8 cellular contexts compared by ENCODE assay signal in genomic region chr1:183635606-183636333, GRCh38. TPM values are rescaled to one million over a fixed set of nuclear protein-coding genes. Genes with fewer than 3 reads are reported as not detected.
DNase-seq lines count a peak whose midpoint lies in the region; ATAC-seq lines count a peak whose summit lies in the region.

Gene ARPC5, minus strand, starts transcription at chr1:183635783. Its CDS starts 124 bp downstream, at chr1:183635659.

- peak within 1 kb of the TSS; percentile 95 to 100 (median 100) for H3K4me3 Mint-ChIP-seq in naive thymus-derived CD4-positive, alpha-beta T cell
- H3K4me3 Mint-ChIP-seq in stimulated activated naive B cell treated with anti-CD40 and anti-IgM and Interleukin-4, amounts not matched to agents 10 μg/mL and 1 μg/mL and 100 μg/mL, for 72 hours: peak within 1 kb of the TSS; percentile 97 to 100

- ATAC-seq in naive thymus-derived CD4-positive, alpha-beta T cell: peak; percentile 92
- peak; percentile 91 for ATAC-seq in stimulated activated naive B cell treated with anti-CD40 and anti-IgM and Interleukin-4, amounts not matched to agents 10 μg/mL and 1 μg/mL and 100 μg/mL, for 72 hours (replicated peaks)

- intact Hi-C loops in naive thymus-derived CD4-positive, alpha-beta T cell (cut with micrococcal nuclease): loop anchor here (1.0 to 10.0 kb wide), 19 partner anchors 17 to 1929 kb away; partner anchors contain the start of genes DHX9 (in 2 of the 2), SMG7 (in 2 of the 2), SWT1 (in 2 of the 2) and TRMT1L (in 2 of the 2)

- in situ Hi-C loops in GM23248 (cut with MboI): no loop called here

- H3K27me3 Mint-ChIP-seq in naive thymus-derived CD4-positive, alpha-beta T cell: peaks cover 0 to 27% (median 0%) of the 10 kb centered on the region in 5 donors
- peaks cover 0 to 6% of the 10 kb centered on the region in 2 donors for H3K27me3 Mint-ChIP-seq in stimulated activated naive B cell treated with anti-CD40 and anti-IgM and Interleukin-4, amounts not matched to agents 10 μg/mL and 1 μg/mL and 100 μg/mL, for 72 hours

- peak within 1 kb of the TSS; percentile 94 to 100 (median 99) for H3K27ac Mint-ChIP-seq in naive thymus-derived CD4-positive, alpha-beta T cell
- peak within 1 kb of the TSS; percentile 99 for H3K27ac Mint-ChIP-seq in stimulated activated naive B cell treated with anti-CD40 and anti-IgM and Interleukin-4, amounts not matched to agents 10 μg/mL and 1 μg/mL and 100 μg/mL, for 72 hours

- POLR2A ChIA-PET in naive thymus-derived CD4-positive, alpha-beta T cell (lab: Charles Lee): no interaction called here

- DNase-seq in DMS79 treated with DMSO at 0.1 percent for 48 hours (lab: John Stamatoyannopoulos, UW) (peak; percentile 97), GM23248 (peak; percentile 99), LHCN-M2 (ENCODE audit: low read depth) (peak; percentile 98), RPMI8226 (peak; percentile 99), fibroblast of gingiva (ENCODE audit: low read depth) (peak; percentile 98)
- DNase-seq in activated T-helper 1 cell treated with anti-CD3 and anti-CD28 coated beads, Interleukin-2, amount 50 U/mL, for 16 hours (ENCODE audit: low read depth in 1 of 2, low spot score in 1 of 2): peak; percentile 89 to 94
- DNase-seq in naive thymus-derived CD4-positive, alpha-beta T cell: peak; percentile 90 to 98 (median 92)
- peak; percentile 97 for DNase-seq in stimulated activated naive B cell treated with anti-CD40 and anti-IgM and Interleukin-4, amounts not matched to agents 10 μg/mL and 1 μg/mL and 100 μg/mL, for 72 hours

- CTCF ChIA-PET in naive thymus-derived CD4-positive, alpha-beta T cell (lab: Charles Lee): no interaction called here

- peaks cover 0 to 3% (median 0%) of the 10 kb centered on the region in 11 donors for H3K9me3 Mint-ChIP-seq in naive thymus-derived CD4-positive, alpha-beta T cell
- H3K9me3 Mint-ChIP-seq in stimulated activated naive B cell treated with anti-CD40 and anti-IgM and Interleukin-4, amounts not matched to agents 10 μg/mL and 1 μg/mL and 100 μg/mL, for 72 hours: no peaks in the 10 kb centered on the region

- peak within 1 kb of the TSS; percentile 93 for H3K9ac ChIP-seq in GM23248

- H3K9me3 ChIP-seq in GM23248 (ENCODE audit: low read depth): no peaks in the 10 kb centered on the region
- no peaks in the 10 kb centered on the region for H3K9me3 ChIP-seq in naive thymus-derived CD4-positive, alpha-beta T cell (ENCODE audit: control insufficient read depth in 2 of 3, low read length in 3 of 3)

- H3K4me1 ChIP-seq in GM23248 (ENCODE audit: insufficient read depth): peaks cover 28% of the 10 kb centered on the region
- peaks cover 14 to 22% of the 10 kb centered on the region in 2 donors for H3K4me1 ChIP-seq in naive thymus-derived CD4-positive, alpha-beta T cell (ENCODE audit: control insufficient read depth in 2 of 2, insufficient read depth in 2 of 2, low read length in 2 of 2)

- peaks cover 15 to 50% (median 39%) of the 10 kb centered on the region in 7 donors for H3K4me1 Mint-ChIP-seq in naive thymus-derived CD4-positive, alpha-beta T cell
- peaks cover 11 to 24% of the 10 kb centered on the region in 2 donors for H3K4me1 Mint-ChIP-seq in stimulated activated naive B cell treated with anti-CD40 and anti-IgM and Interleukin-4, amounts not matched to agents 10 μg/mL and 1 μg/mL and 100 μg/mL, for 72 hours

- 0 out of 2 replicates have a peak, but pooled peaks cover 3% of the 10 kb centered on the region for H3K36me3 ChIP-seq in GM23248 (ENCODE audit: low read depth)
- H3K36me3 ChIP-seq in naive thymus-derived CD4-positive, alpha-beta T cell (ENCODE audit: control insufficient read depth in 2 of 3, insufficient read depth in 3 of 3, low read length in 3 of 3): peaks cover under 1 to 2% (median 2%) of the 10 kb centered on the region in 3 experiments

- peak within 1 kb of the TSS; percentile 79 for H3K27ac ChIP-seq in GM23248
- H3K27ac ChIP-seq in naive thymus-derived CD4-positive, alpha-beta T cell (ENCODE audit: low read depth, low read length): peak within 1 kb of the TSS; percentile 80

- H3K79me2 ChIP-seq in GM23248 (ENCODE audit: insufficient read depth): peaks cover 90% of the 10 kb centered on the region

- no peaks in the 10 kb centered on the region for H4K20me1 ChIP-seq in GM23248 (ENCODE audit: insufficient read depth)

- no peaks in the 10 kb centered on the region for H3K27me3 ChIP-seq in GM23248 (replicated peaks; ENCODE audit: insufficient read depth)
- H3K27me3 ChIP-seq in naive thymus-derived CD4-positive, alpha-beta T cell (ENCODE audit: control insufficient read depth in 2 of 2, insufficient read depth in 2 of 2, low read length in 2 of 2): no peaks in the 10 kb centered on the region

- H3F3A ChIP-seq in GM23248 (ENCODE audit: insufficient read depth): peaks cover 40% of the 10 kb centered on the region

- H2AFZ ChIP-seq in GM23248: peak within 1 kb of the TSS; percentile 88

- H3K9me2 ChIP-seq in GM23248 (ENCODE audit: insufficient read depth): no peaks in the 10 kb centered on the region

- H3K36me3 Mint-ChIP-seq in naive thymus-derived CD4-positive, alpha-beta T cell: peaks cover 5 to 21% (median 7%) of the 10 kb centered on the region in 5 donors
- peaks cover 12 to 13% of the 10 kb centered on the region in 2 donors for H3K36me3 Mint-ChIP-seq in stimulated activated naive B cell treated with anti-CD40 and anti-IgM and Interleukin-4, amounts not matched to agents 10 μg/mL and 1 μg/mL and 100 μg/mL, for 72 hours

- H3K4me2 ChIP-seq in GM23248 (ENCODE audit: unreplicated experiment): peak within 1 kb of the TSS; percentile 99

- H3K4me3 ChIP-seq in GM23248: peak within 1 kb of the TSS; percentile 96
- peak within 1 kb of the TSS; percentile 94 for H3K4me3 ChIP-seq in naive thymus-derived CD4-positive, alpha-beta T cell (ENCODE audit: low read length)

- WGBS in GM23248 (ENCODE audit: low coverage in 1 of 2, low lambda C conversion rate in 2 of 2, missing lambda C conversion rate in 2 of 2), 2 experiments: 0 to 2% methylated on average over 57 to 65 of the region's 65 CpGs

RNA-seq across cellular contexts. Expression of gene ARPC5, which starts in this region (rescaled TPM):
- total RNA-seq in GM23248 (2014; rRNA removed; shearing (Covaris generic)): 388 and 428 TPM in 2 replicates
- 666 and 676 TPM in 2 replicates for polyA plus RNA-seq in GM23248 (2016; fragmentation: Nextera tagmentation; extraction: Ambion mirVana)
- total RNA-seq in LHCN-M2 (2014; rRNA removed): 226 and 239 TPM in 2 replicates
- polyA plus RNA-seq in LHCN-M2 (2012): 308 TPM
- 100 to 1,000 TPM in 3 of 5 experiments, 10 to 100 TPM in 2; 49.9 to 252 (median 105) TPM for total RNA-seq in naive thymus-derived CD4-positive, alpha-beta T cell
- polyA plus RNA-seq in naive thymus-derived CD4-positive, alpha-beta T cell: 100 to 1,000 TPM; 225 to 525 TPM

Comparison
In these comparisons a context has a peak if more than half of its experiments do, and no peak if none do; other contexts are left out.
1. Peak in every context shown above with its lines: DNase-seq, ATAC-seq, H3K4me3 ChIP-seq and H3K27ac ChIP-seq.